14 cellular contexts compared by ENCODE assay signal in genomic region chr18:41842886-41843285, GRCh38.
DNase-seq lines count a peak whose midpoint lies in the region; ATAC-seq and TF ChIP-seq lines count a peak whose summit lies in the region.
"Had no signal": no experiment of that assay in that cellular context is flagged by ENCODE, and none has a peak within 500 bp of the region (broad histone marks: within the 10 kb centered on the region; RNA-seq: fewer than 3 reads in every experiment).

No MANE protein-coding gene starts in this region.

- H3K27me3 Mint-ChIP-seq in HFFc6 (ENCODE audit: insufficient read depth) = peaks cover 12% of the 10 kb centered on the region
- no peaks in the 10 kb centered on the region for H3K27me3 Mint-ChIP-seq in stimulated activated memory B cell treated with anti-CD40 and anti-IgM and Interleukin-4, amounts not matched to agents 10 μg/mL and 1 μg/mL and 100 μg/mL, for 72 hours
- H3K27me3 Mint-ChIP-seq: B cell had no signal

- no peak for ATAC-seq in stimulated activated memory B cell treated with anti-CD40 and anti-IgM and Interleukin-4, amounts not matched to agents 10 μg/mL and 1 μg/mL and 100 μg/mL, for 72 hours
- ATAC-seq in GM19397 (IDR thresholded peaks at IDR 0.05; ENCODE audit: unreplicated experiment) = no peak
- ATAC-seq: CD8-positive, alpha-beta T cell; HepG2 had no signal

- H3K4me1 Mint-ChIP-seq in HFFc6 (ENCODE audit: low read depth) = no peaks in the 10 kb centered on the region
- H3K4me1 Mint-ChIP-seq in stimulated activated memory B cell treated with anti-CD40 and anti-IgM and Interleukin-4, amounts not matched to agents 10 μg/mL and 1 μg/mL and 100 μg/mL, for 72 hours = no peaks in the 10 kb centered on the region
- H3K4me1 Mint-ChIP-seq: B cell had no signal

- H3K27ac ChIP-seq in fibroblast of lung (ENCODE audit: insufficient read depth, low read length) = no peak overlapping the region

- H3K9me3 ChIP-seq in fibroblast of lung (ENCODE audit: control insufficient read depth, insufficient read depth, low read depth, low read length) = no peaks in the 10 kb centered on the region

- no peaks in the 10 kb centered on the region for H4K20me1 ChIP-seq in fibroblast of lung (ENCODE audit: control insufficient read depth, extremely low read depth, insufficient read depth, low read length)

- no peak overlapping the region for H3K9ac ChIP-seq in fibroblast of lung (ENCODE audit: insufficient read depth, low read length)

- H3K4me3 Mint-ChIP-seq in HFFc6 = no peak overlapping the region
- H3K4me3 Mint-ChIP-seq in stimulated activated memory B cell treated with anti-CD40 and anti-IgM and Interleukin-4, amounts not matched to agents 10 μg/mL and 1 μg/mL and 100 μg/mL, for 72 hours = no peak overlapping the region
- H3K4me3 Mint-ChIP-seq: B cell; CD8-positive, alpha-beta T cell had no signal

- no peaks in the 10 kb centered on the region for H3K9me3 Mint-ChIP-seq in HFFc6
- no peaks in the 10 kb centered on the region for H3K9me3 Mint-ChIP-seq in stimulated activated memory B cell treated with anti-CD40 and anti-IgM and Interleukin-4, amounts not matched to agents 10 μg/mL and 1 μg/mL and 100 μg/mL, for 72 hours
- H3K9me3 Mint-ChIP-seq: CD8-positive, alpha-beta T cell had no signal

- H2AFZ ChIP-seq in fibroblast of lung (ENCODE audit: low read length) = no peak overlapping the region

- no peak overlapping the region for H3K4me3 ChIP-seq in fibroblast of lung (replicated peaks in 1 of 4; ENCODE audit: control extremely low read depth in 1 of 4, insufficient read depth in 1 of 4, low read depth in 3 of 4, low read length in 4 of 4)
- no peak overlapping the region for H3K4me3 ChIP-seq in skeletal muscle cell (ENCODE audit: low read depth, low read length)

- no peaks in the 10 kb centered on the region for H3K4me1 ChIP-seq in fibroblast of lung (ENCODE audit: control insufficient read depth, extremely low read depth, insufficient read depth, low read length)

- TF ChIP-seq CTCF in HFFc6 (IDR thresholded peaks at IDR 0.05) (no peak), fibroblast of lung (conservative IDR thresholded peaks at IDR 0.05 in 1 of 2, IDR thresholded peaks at IDR 0.05 in 1 of 2; ENCODE audit: low read depth in 1 of 2, low read length in 2 of 2) (no peak)

- no peaks in the 10 kb centered on the region for H3K36me3 Mint-ChIP-seq in HFFc6 (ENCODE audit: low read depth)
- H3K36me3 Mint-ChIP-seq in stimulated activated memory B cell treated with anti-CD40 and anti-IgM and Interleukin-4, amounts not matched to agents 10 μg/mL and 1 μg/mL and 100 μg/mL, for 72 hours = no peaks in the 10 kb centered on the region
- H3K36me3 Mint-ChIP-seq: CD8-positive, alpha-beta T cell had no signal

- no peaks in the 10 kb centered on the region for H3K79me2 ChIP-seq in fibroblast of lung (ENCODE audit: control insufficient read depth, insufficient read depth, low read length)

- H3K27ac Mint-ChIP-seq in HFFc6 = no peak overlapping the region
- no peak overlapping the region for H3K27ac Mint-ChIP-seq in stimulated activated memory B cell treated with anti-CD40 and anti-IgM and Interleukin-4, amounts not matched to agents 10 μg/mL and 1 μg/mL and 100 μg/mL, for 72 hours
- H3K27ac Mint-ChIP-seq: B cell; CD8-positive, alpha-beta T cell had no signal

- H3K36me3 ChIP-seq in fibroblast of lung (ENCODE audit: control insufficient read depth, insufficient read depth, low read length) = no peaks in the 10 kb centered on the region

- H3K27me3 ChIP-seq in fibroblast of lung (ENCODE audit: control insufficient read depth, insufficient read depth, low read length) = no peaks in the 10 kb centered on the region

- DNase-seq in HFFc6 = peak; percentile 0
- peak; percentile 68 for DNase-seq in amniotic epithelial cell (ENCODE audit: low read depth)
- peak; percentile 5 to 26 for DNase-seq in fibroblast of lung (ENCODE audit: low read depth in 2 of 2)
- DNase-seq in skeletal muscle cell (ENCODE audit: low read depth) = peak; percentile 67
- no peak for DNase-seq in GOT3 (lab: John Stamatoyannopoulos, UW)
- DNase-seq: CD8-positive, alpha-beta T cell; NCI-H1436; NCI-H2029 treated with DMSO at 0.1 percent for 48 hours; NCI-H510A treated with DMSO at 0.1 percent for 48 hours; SIG-M5 had no signal

- H3K4me2 ChIP-seq in fibroblast of lung (ENCODE audit: extremely low read depth, insufficient read depth, low read length) = no peak overlapping the region
